ENCODE assay signal across 19 cellular contexts in the genomic region with DNA sequence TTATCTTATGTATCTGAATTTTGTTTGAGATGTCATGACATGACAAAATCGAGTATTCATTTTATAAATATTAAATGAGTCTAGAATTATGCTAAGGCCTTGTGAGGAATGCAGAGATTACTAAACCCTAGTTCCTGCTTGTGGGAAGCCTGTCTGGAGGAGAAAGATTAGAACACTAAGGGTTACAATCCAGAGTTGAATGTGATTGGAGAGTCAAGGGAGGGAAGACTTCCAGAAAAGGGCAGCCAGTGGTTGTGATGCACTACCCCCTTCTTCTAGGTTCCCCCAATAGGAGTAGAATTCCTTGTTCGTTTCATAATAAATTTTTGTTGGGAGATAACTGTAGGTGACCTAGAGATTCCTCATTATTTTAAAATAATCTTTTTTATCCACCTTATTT.
DNase-seq lines count a peak whose midpoint lies in the region; ATAC-seq and TF ChIP-seq lines count a peak whose summit lies in the region.
"Had no signal": no experiment of that assay in that cellular context is flagged by ENCODE, and none has a peak within 500 bp of the region (broad histone marks: within the 10 kb centered on the region; RNA-seq: fewer than 3 reads in every experiment).

No MANE protein-coding gene starts in this region.

- H2AFZ ChIP-seq in mesenchymal stem cell (ENCODE audit: low read depth, low read length) = no peak overlapping the region

- H3K4me3 ChIP-seq in sigmoid colon (no peak overlapping the region), vagina (no peak overlapping the region), mesenchymal stem cell (ENCODE audit: insufficient read depth in 1 of 2, low read depth in 1 of 2, low read length in 2 of 2) (no peak overlapping the region)
- H3K4me3 ChIP-seq: SJCRH30 had no signal

- H3K4me3 Mint-ChIP-seq in central memory CD8-positive, alpha-beta T cell = no peak overlapping the region
- no peak overlapping the region for H3K4me3 Mint-ChIP-seq in stimulated activated memory B cell treated with anti-CD40 and anti-IgM and Interleukin-4, amounts not matched to agents 10 μg/mL and 1 μg/mL and 100 μg/mL, for 72 hours
- H3K4me3 Mint-ChIP-seq: CD8-positive, alpha-beta T cell had no signal

- no peak overlapping the region for H3K14ac ChIP-seq in mesenchymal stem cell (ENCODE audit: low read length in 2 of 2)

- intact Hi-C loops in sigmoid colon (cut with DNase I) = no loop called here
- intact Hi-C loops in vagina (cut with DNase I) = no loop called here

- peaks cover 9% of the 10 kb centered on the region for H3K36me3 Mint-ChIP-seq in central memory CD8-positive, alpha-beta T cell (ENCODE audit: insufficient read depth)
- H3K36me3 Mint-ChIP-seq in stimulated activated memory B cell treated with anti-CD40 and anti-IgM and Interleukin-4, amounts not matched to agents 10 μg/mL and 1 μg/mL and 100 μg/mL, for 72 hours = no peaks in the 10 kb centered on the region
- H3K36me3 Mint-ChIP-seq: CD8-positive, alpha-beta T cell had no signal

- peaks cover 62% of the 10 kb centered on the region for H3K4me1 Mint-ChIP-seq in central memory CD8-positive, alpha-beta T cell
- H3K4me1 Mint-ChIP-seq in stimulated activated memory B cell treated with anti-CD40 and anti-IgM and Interleukin-4, amounts not matched to agents 10 μg/mL and 1 μg/mL and 100 μg/mL, for 72 hours = peaks cover 44% of the 10 kb centered on the region

- no peak overlapping the region for H4K8ac ChIP-seq in mesenchymal stem cell (ENCODE audit: low read length)

- no peak overlapping the region for H2BK120ac ChIP-seq in mesenchymal stem cell (ENCODE audit: low read depth, low read length)

- H2BK12ac ChIP-seq in mesenchymal stem cell (ENCODE audit: low read length in 2 of 2) = no peak overlapping the region

- H3K9ac ChIP-seq in mesenchymal stem cell (ENCODE audit: low read length) = no peak overlapping the region

- no peak overlapping the region for H2AK5ac ChIP-seq in mesenchymal stem cell (ENCODE audit: low read length, severe bottlenecking)

- no peak for TF ChIP-seq CTCF in sigmoid colon (IDR thresholded peaks at IDR 0.05)
- no peak for TF ChIP-seq CTCF in vagina (IDR thresholded peaks at IDR 0.05)

- H3K27ac Mint-ChIP-seq in central memory CD8-positive, alpha-beta T cell (ENCODE audit: low read depth) = peak overlapping the region; percentile 12
- no peak overlapping the region for H3K27ac Mint-ChIP-seq in stimulated activated memory B cell treated with anti-CD40 and anti-IgM and Interleukin-4, amounts not matched to agents 10 μg/mL and 1 μg/mL and 100 μg/mL, for 72 hours
- H3K27ac Mint-ChIP-seq: CD8-positive, alpha-beta T cell had no signal

- DNase-seq in NCI-H82 treated with DMSO at 0.1 percent for 48 hours (lab: John Stamatoyannopoulos, UW; ENCODE audit: unreplicated experiment) (peak; percentile 32), sigmoid colon (no peak), vagina (ENCODE audit: extremely low spot score in 2 of 2) (no peak), mesenchymal stem cell (no peak)
- no peak for DNase-seq in central memory CD8-positive, alpha-beta T cell (ENCODE audit: low spot score in 2 of 2)
- DNase-seq: BE2C; CD8-positive, alpha-beta T cell; DMS 273 treated with DMSO at 0.1 percent for 48 hours; H7; Karpas-422; MM.1S; NCI-H1105 treated with DMSO at 0.1 percent for 48 hours; NCI-H187; NCI-H2171; SJCRH30 had no signal

- H2BK15ac ChIP-seq in mesenchymal stem cell (ENCODE audit: low read depth, poor library complexity, severe bottlenecking) = no peak overlapping the region

- 65 to 81% methylated on average over 2 of the region's 2 CpGs for WGBS in sigmoid colon, 2 donors
- WGBS in mesenchymal stem cell = no CpG with 5 or more reads among the region's 2 CpGs

- H3K9me3 Mint-ChIP-seq in central memory CD8-positive, alpha-beta T cell = no peaks in the 10 kb centered on the region
- H3K9me3 Mint-ChIP-seq in stimulated activated memory B cell treated with anti-CD40 and anti-IgM and Interleukin-4, amounts not matched to agents 10 μg/mL and 1 μg/mL and 100 μg/mL, for 72 hours = peaks cover 2% of the 10 kb centered on the region
- H3K9me3 Mint-ChIP-seq: CD8-positive, alpha-beta T cell had no signal

- TF ChIP-seq EP300 in sigmoid colon (IDR thresholded peaks at IDR 0.05) = no peak

- H3K4me1 ChIP-seq in sigmoid colon (peaks cover 0 to 100% (median 92%) of the 10 kb centered on the region in 4 donors), vagina (peaks cover 97% of the 10 kb centered on the region), mesenchymal stem cell (ENCODE audit: control insufficient read depth, insufficient read depth, low read depth, low read length) (peaks cover 3% of the 10 kb centered on the region)

- H3K27ac ChIP-seq in sigmoid colon (peak overlapping the region; percentile 77 to 87 (median 85)), vagina (peak overlapping the region; percentile 28), mesenchymal stem cell (ENCODE audit: low read length, poor library complexity, severe bottlenecking) (no peak overlapping the region)
- H3K27ac ChIP-seq: RWPE1, SJCRH30 had no signal

- H4K91ac ChIP-seq in mesenchymal stem cell (ENCODE audit: low read length) = no peak overlapping the region

- ATAC-seq in central memory CD8-positive, alpha-beta T cell (replicated peaks; ENCODE audit: extremely low read depth, poor library complexity, severe bottlenecking) = no peak
- no peak for ATAC-seq in stimulated activated memory B cell treated with anti-CD40 and anti-IgM and Interleukin-4, amounts not matched to agents 10 μg/mL and 1 μg/mL and 100 μg/mL, for 72 hours
- no peak for ATAC-seq in HG03097 (IDR thresholded peaks at IDR 0.05; ENCODE audit: low FRiP score, unreplicated experiment)
- ATAC-seq: CD8-positive, alpha-beta T cell; HepG2 had no signal

- no peak overlapping the region for H3K4ac ChIP-seq in mesenchymal stem cell (ENCODE audit: low read depth in 1 of 2, low read length in 2 of 2)

- no peak overlapping the region for H3K4me2 ChIP-seq in mesenchymal stem cell (ENCODE audit: low read length, poor library complexity, severe bottlenecking)

- no peaks in the 10 kb centered on the region for H3K27me3 Mint-ChIP-seq in central memory CD8-positive, alpha-beta T cell
- H3K27me3 Mint-ChIP-seq in stimulated activated memory B cell treated with anti-CD40 and anti-IgM and Interleukin-4, amounts not matched to agents 10 μg/mL and 1 μg/mL and 100 μg/mL, for 72 hours = no peaks in the 10 kb centered on the region

- H3K18ac ChIP-seq in mesenchymal stem cell (ENCODE audit: low read depth in 1 of 2, low read length in 2 of 2) = no peak overlapping the region

- H3K27me3 ChIP-seq in sigmoid colon (no peaks in the 10 kb centered on the region), vagina (no peaks in the 10 kb centered on the region), mesenchymal stem cell (ENCODE audit: control insufficient read depth in 1 of 2, insufficient read depth in 1 of 2, low read length in 2 of 2) (no peaks in the 10 kb centered on the region)
- H3K27me3 ChIP-seq: BE2C, SJCRH30 had no signal

- no peak overlapping the region for H2BK5ac ChIP-seq in mesenchymal stem cell (ENCODE audit: low read depth, low read length, poor library complexity, severe bottlenecking)

- no peak overlapping the region for H3K23ac ChIP-seq in mesenchymal stem cell (ENCODE audit: low read length in 2 of 2)

- no peak for TF ChIP-seq POLR2A in sigmoid colon (IDR thresholded peaks at IDR 0.05)
- TF ChIP-seq POLR2A in vagina (IDR thresholded peaks at IDR 0.05) = no peak

- no peaks in the 10 kb centered on the region for H3K36me3 ChIP-seq in sigmoid colon
- H3K36me3 ChIP-seq in vagina = no peaks in the 10 kb centered on the region
- H3K36me3 ChIP-seq in mesenchymal stem cell (ENCODE audit: control insufficient read depth in 1 of 2, insufficient read depth in 2 of 2, low read depth in 1 of 2, low read length in 2 of 2) = no peaks in the 10 kb centered on the region
- H3K36me3 ChIP-seq: BE2C, SJCRH30 had no signal

- no peaks in the 10 kb centered on the region for H3K9me3 ChIP-seq in sigmoid colon
- no peaks in the 10 kb centered on the region for H3K9me3 ChIP-seq in vagina
- H3K9me3 ChIP-seq in mesenchymal stem cell (ENCODE audit: control insufficient read depth, low read length) = no peaks in the 10 kb centered on the region
- H3K9me3 ChIP-seq: BE2C, SJCRH30 had no signal

- peaks cover 29% of the 10 kb centered on the region for H3K79me1 ChIP-seq in mesenchymal stem cell (replicated peaks; ENCODE audit: low read length, poor library complexity, severe bottlenecking)
